ENCODE assay signal across 8 cellular contexts in the genomic region with DNA sequence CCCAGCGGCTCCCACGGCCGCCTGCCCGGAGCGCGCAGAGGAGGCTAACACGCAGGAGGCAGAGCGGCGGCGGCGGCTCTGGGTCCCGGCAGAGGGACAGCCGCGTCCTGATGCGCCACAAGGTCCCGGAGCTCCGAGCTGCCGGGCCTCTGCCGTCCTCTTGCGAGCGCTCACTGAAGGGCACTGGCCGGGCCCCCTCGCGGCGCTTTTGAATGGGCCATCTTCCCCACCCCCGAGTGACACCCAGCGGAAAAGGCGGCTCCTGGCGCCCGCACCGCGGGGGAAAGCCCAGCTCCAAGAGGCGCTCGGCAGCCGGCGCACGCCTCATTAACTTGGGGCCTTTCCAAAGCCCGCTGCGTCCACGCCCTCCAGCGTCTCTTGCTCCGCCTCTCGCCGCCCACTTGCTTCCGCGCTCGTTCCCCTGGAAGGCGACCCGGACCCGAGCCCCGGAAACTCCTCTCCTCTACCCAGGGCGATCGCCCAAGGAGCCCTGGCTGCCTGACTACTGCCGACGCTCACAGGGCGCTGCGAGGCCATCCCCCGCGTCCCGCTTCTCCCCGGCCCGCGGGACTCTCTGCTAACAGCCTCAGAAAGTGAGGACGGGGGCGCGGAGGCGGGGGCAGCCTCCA. TPM values are rescaled to one million over a fixed set of nuclear protein-coding genes. Genes with fewer than 3 reads are reported as not detected.
A peak's percentile ranks its signal among the peaks of the same experiment; 100 is the strongest.
DNase-seq lines count a peak whose midpoint lies in the region; ATAC-seq and TF ChIP-seq lines count a peak whose summit lies in the region.

Gene PHLDA1, minus strand, starts transcription at position 363 of the 629 bp plus-strand sequence.

- H3K9me3 Mint-ChIP-seq in GM23338 (peaks cover 3% of the 10 kb centered on the region; the same call in 1 of the 3 replicates), natural killer cell (no peaks in the 10 kb centered on the region)

- DNase-seq in EL (peak; percentile 98), GM23338 (ENCODE audit: low spot score) (peak; percentile 93), LHCN-M2 (ENCODE audit: low read depth) (peak; percentile 98), RPMI7951 (ENCODE audit: low read depth) (peak; percentile 97), fibroblast of lung (ENCODE audit: low read depth in 2 of 2) (peak; percentile 96 to 98), natural killer cell (peak; percentile 93)
- DNase-seq in activated T-helper 1 cell treated with anti-CD3 and anti-CD28 coated beads, Interleukin-2, amount 50 U/mL, for 16 hours (ENCODE audit: low read depth in 1 of 2, low spot score in 1 of 2), result peak; percentile 80 to 91
- peak; percentile 96 for DNase-seq in stimulated activated naive CD4-positive, alpha-beta T cell treated with Interleukin-2 at 50 U/mL for 16 hours (lab: John Stamatoyannopoulos, UW)

- intact Hi-C loops in natural killer cell (cut with micrococcal nuclease), result loop anchor here (1.0 to 5.0 kb wide), 8 partner anchors 11 to 551 kb away; partner anchors contain the start of genes GLIPR1, KRR1, NAP1L1 and OSBPL8

- H3K4me3 ChIP-seq in GM23338, result peak within 1 kb of the TSS; percentile 80
- H3K4me3 ChIP-seq in fibroblast of lung (replicated peaks in 1 of 4; ENCODE audit: control extremely low read depth in 1 of 4, insufficient read depth in 1 of 4, low read depth in 3 of 4, low read length in 4 of 4), result peak within 1 kb of the TSS; percentile 89 to 98 (median 94)

- H3K79me2 ChIP-seq in GM23338 (replicated peaks; ENCODE audit: insufficient read depth) (peaks cover 17% of the 10 kb centered on the region), fibroblast of lung (ENCODE audit: control insufficient read depth, insufficient read depth, low read length) (peaks cover 84% of the 10 kb centered on the region)

- no peaks in the 10 kb centered on the region for H3K9me3 ChIP-seq in fibroblast of lung (ENCODE audit: control insufficient read depth, insufficient read depth, low read depth, low read length)

- H3K9ac ChIP-seq in fibroblast of lung (ENCODE audit: insufficient read depth, low read length), result peak within 1 kb of the TSS; percentile 99

- H3K36me3 ChIP-seq in GM23338 (ENCODE audit: insufficient read depth) (peaks cover 3% of the 10 kb centered on the region; the same call in 1 of the 2 replicates), fibroblast of lung (ENCODE audit: control insufficient read depth, insufficient read depth, low read length) (peaks cover 8% of the 10 kb centered on the region)

- H2AFZ ChIP-seq in GM23338 (peak within 1 kb of the TSS; percentile 0; the same call in 1 of the 2 replicates), fibroblast of lung (ENCODE audit: low read length) (no peak within 1 kb of the TSS)

- H3K27ac Mint-ChIP-seq in GM23338 (peak within 1 kb of the TSS; percentile 90), natural killer cell (peak within 1 kb of the TSS; percentile 95 to 98)

- H3K27me3 ChIP-seq in GM23338 (ENCODE audit: insufficient read depth), result peaks cover 16% of the 10 kb centered on the region
- no peaks in the 10 kb centered on the region for H3K27me3 ChIP-seq in fibroblast of lung (ENCODE audit: control insufficient read depth, insufficient read depth, low read length)

- H3K27me3 Mint-ChIP-seq in GM23338 (ENCODE audit: insufficient read depth, low read depth, poor library complexity) (peaks cover 9% of the 10 kb centered on the region), natural killer cell (ENCODE audit: low read depth in 2 of 2) (no peaks in the 10 kb centered on the region)

- H4K20me1 ChIP-seq in GM23338 (replicated peaks; ENCODE audit: insufficient read depth) (no peaks in the 10 kb centered on the region), fibroblast of lung (ENCODE audit: control insufficient read depth, extremely low read depth, insufficient read depth, low read length) (no peaks in the 10 kb centered on the region)

- H3K27ac ChIP-seq in GM23338 (ENCODE audit: low read depth), result peak within 1 kb of the TSS; percentile 80
- peak within 1 kb of the TSS; percentile 97 for H3K27ac ChIP-seq in fibroblast of lung (ENCODE audit: insufficient read depth, low read length)

- peak in 1 of 2 experiments; percentile 56; a peak in 3 of 4 replicates for TF ChIP-seq CTCF in GM23338 (conservative IDR thresholded peaks at IDR 0.05; ENCODE audit: low read depth in 2 of 2)
- TF ChIP-seq CTCF in fibroblast of lung (conservative IDR thresholded peaks at IDR 0.05 in 1 of 2, IDR thresholded peaks at IDR 0.05 in 1 of 2; ENCODE audit: low read depth in 1 of 2, low read length in 2 of 2), result peak; percentile 42 to 43
- peak; percentile 40 for TF ChIP-seq CTCF in natural killer cell (IDR thresholded peaks at IDR 0.05)

- H3F3A ChIP-seq in GM23338 (replicated peaks; ENCODE audit: low read depth), result no peaks in the 10 kb centered on the region

- H3K4me1 Mint-ChIP-seq in GM23338, result peaks cover 36% of the 10 kb centered on the region
- H3K4me1 Mint-ChIP-seq in natural killer cell, result peaks cover 35 to 36% of the 10 kb centered on the region in 2 donors

- H3K9me2 ChIP-seq in GM23338 (ENCODE audit: insufficient read depth), result no peaks in the 10 kb centered on the region

- H3K36me3 Mint-ChIP-seq in GM23338 (ENCODE audit: low read depth) (peaks cover 30% of the 10 kb centered on the region), natural killer cell (no peaks in the 10 kb centered on the region)

- peak within 1 kb of the TSS; percentile 77 for H3K4me2 ChIP-seq in GM23338
- peak within 1 kb of the TSS; percentile 92 for H3K4me2 ChIP-seq in fibroblast of lung (ENCODE audit: extremely low read depth, insufficient read depth, low read length)

- peak within 1 kb of the TSS; percentile 94 for H3K4me3 Mint-ChIP-seq in GM23338
- H3K4me3 Mint-ChIP-seq in natural killer cell, result peak within 1 kb of the TSS; percentile 93

- H3K4me1 ChIP-seq in GM23338 (ENCODE audit: insufficient read depth), result peaks cover 26% of the 10 kb centered on the region
- H3K4me1 ChIP-seq in fibroblast of lung (ENCODE audit: control insufficient read depth, extremely low read depth, insufficient read depth, low read length), result peaks cover 7% of the 10 kb centered on the region

- ATAC-seq in GM23338 (peak; percentile 72), natural killer cell (peak; percentile 85 to 93 (median 85))

TF ChIP-seq in GM23338, 12 proteins besides CTCF, POLR2A, EP300 and RAD21:
- TF ChIP-seq JUNB (IDR thresholded peaks at IDR 0.05; ENCODE audit: unreplicated experiment) (no peak), POLR2AphosphoS5 (IDR thresholded peaks at IDR 0.05; ENCODE audit: low read depth) (peak; percentile 59)
- TF ChIP-seq, protein P1, sequence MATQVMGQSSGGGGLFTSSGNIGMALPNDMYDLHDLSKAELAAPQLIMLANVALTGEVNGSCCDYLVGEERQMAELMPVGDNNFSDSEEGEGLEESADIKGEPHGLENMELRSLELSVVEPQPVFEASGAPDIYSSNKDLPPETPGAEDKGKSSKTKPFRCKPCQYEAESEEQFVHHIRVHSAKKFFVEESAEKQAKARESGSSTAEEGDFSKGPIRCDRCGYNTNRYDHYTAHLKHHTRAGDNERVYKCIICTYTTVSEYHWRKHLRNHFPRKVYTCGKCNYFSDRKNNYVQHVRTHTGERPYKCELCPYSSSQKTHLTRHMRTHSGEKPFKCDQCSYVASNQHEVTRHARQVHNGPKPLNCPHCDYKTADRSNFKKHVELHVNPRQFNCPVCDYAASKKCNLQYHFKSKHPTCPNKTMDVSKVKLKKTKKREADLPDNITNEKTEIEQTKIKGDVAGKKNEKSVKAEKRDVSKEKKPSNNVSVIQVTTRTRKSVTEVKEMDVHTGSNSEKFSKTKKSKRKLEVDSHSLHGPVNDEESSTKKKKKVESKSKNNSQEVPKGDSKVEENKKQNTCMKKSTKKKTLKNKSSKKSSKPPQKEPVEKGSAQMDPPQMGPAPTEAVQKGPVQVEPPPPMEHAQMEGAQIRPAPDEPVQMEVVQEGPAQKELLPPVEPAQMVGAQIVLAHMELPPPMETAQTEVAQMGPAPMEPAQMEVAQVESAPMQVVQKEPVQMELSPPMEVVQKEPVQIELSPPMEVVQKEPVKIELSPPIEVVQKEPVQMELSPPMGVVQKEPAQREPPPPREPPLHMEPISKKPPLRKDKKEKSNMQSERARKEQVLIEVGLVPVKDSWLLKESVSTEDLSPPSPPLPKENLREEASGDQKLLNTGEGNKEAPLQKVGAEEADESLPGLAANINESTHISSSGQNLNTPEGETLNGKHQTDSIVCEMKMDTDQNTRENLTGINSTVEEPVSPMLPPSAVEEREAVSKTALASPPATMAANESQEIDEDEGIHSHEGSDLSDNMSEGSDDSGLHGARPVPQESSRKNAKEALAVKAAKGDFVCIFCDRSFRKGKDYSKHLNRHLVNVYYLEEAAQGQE (IDR thresholded peaks at IDR 0.05; ENCODE audit: unreplicated experiment), result peak; percentile 19

RNA-seq across cellular contexts. Expression of gene PHLDA1, which starts in this region (rescaled TPM):
- 19.3 and 21.6 TPM in 2 replicates for total RNA-seq in GM23338 (2014; rRNA removed; shearing (Covaris generic))
- polyA plus RNA-seq in GM23338 (2016; fragmentation: Nextera tagmentation; extraction: Ambion mirVana), result 11.6 and 11.7 TPM in 2 replicates
- 191 TPM in 2 replicates for total RNA-seq in LHCN-M2 (2014; rRNA removed)
- polyA plus RNA-seq in LHCN-M2 (2012), result 32.0 TPM
- total RNA-seq in RPMI7951 (2014; rRNA removed; shearing (Covaris generic)), result 121 and 127 TPM in 2 replicates
- total RNA-seq in fibroblast of lung, result 127 and 252 TPM in 2 replicates
- polyA plus RNA-seq in fibroblast of lung, result 48.1 and 125 TPM in 2 replicates
- polyA plus RNA-seq in fibroblast of lung (2012), result 50.4 and 127 TPM in 2 replicates
- 22.8 and 76.1 TPM in 2 replicates for polyA minus RNA-seq in fibroblast of lung (ENCODE audit: low replicate concordance)
- total RNA-seq in natural killer cell, result 10 to 100 TPM; 11.1 to 24.0 (median 19.1) TPM

Comparison
In these comparisons a context has a peak if more than half of its experiments do, and no peak if none do; other contexts are left out.
1. Peak in every context shown above with its lines: DNase-seq, ATAC-seq, H3K4me3 ChIP-seq and H3K27ac ChIP-seq.